Comparison of ENCODE assay signal across 8 cellular contexts in the genomic region with DNA sequence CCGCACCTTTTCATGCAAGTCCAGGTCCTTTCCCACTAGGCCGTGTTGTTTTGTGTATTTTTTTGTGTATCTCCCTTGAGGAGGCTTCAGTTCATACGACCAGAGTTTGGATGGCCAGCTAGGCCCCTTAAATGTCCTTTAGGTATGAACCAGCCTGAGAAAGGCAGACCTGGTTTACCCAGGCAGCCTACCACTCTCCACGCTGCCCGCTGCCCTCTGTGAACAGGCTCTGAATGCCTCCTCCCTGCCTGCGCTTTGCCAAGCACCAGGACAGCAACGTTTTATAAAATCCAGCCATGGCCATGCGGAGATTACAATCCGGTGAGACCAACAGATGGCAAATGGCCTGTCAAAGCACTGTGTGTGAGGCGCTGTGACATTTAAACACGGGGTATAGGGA. TPM values are rescaled to one million over a fixed set of nuclear protein-coding genes. Genes with fewer than 3 reads are reported as not detected.
DNase-seq lines count a peak whose midpoint lies in the region; ATAC-seq and TF ChIP-seq lines count a peak whose summit lies in the region.

No MANE protein-coding gene starts in this region.

- peaks cover 0 to 5% (median 0%) of the 10 kb centered on the region in 9 donors for H3K9me3 Mint-ChIP-seq in naive thymus-derived CD8-positive, alpha-beta T cell

- intact Hi-C loops in breast epithelium (cut with DNase I; ENCODE audit: low total_unique reads) = no loop called here

- WGBS in HUES64 = 87% methylated on average over 11 of the region's 11 CpGs

- H3K4me3 Mint-ChIP-seq in naive thymus-derived CD8-positive, alpha-beta T cell = peak overlapping the region; percentile 61 to 84 (median 76)

- H3K9me3 ChIP-seq in HUES64 (ENCODE audit: insufficient read depth, low read depth, low read length) (peaks cover 9% of the 10 kb centered on the region; the same call in 1 of the 2 replicates), breast epithelium (no peaks in the 10 kb centered on the region)

- DNase-seq in breast epithelium (ENCODE audit: low spot score in 2 of 2) (no peak), KBM-7 (no peak), NCI-H146 (lab: John Stamatoyannopoulos, UW) (no peak)
- no peak for DNase-seq in naive thymus-derived CD8-positive, alpha-beta T cell

- POLR2A ChIA-PET in naive thymus-derived CD8-positive, alpha-beta T cell (lab: Charles Lee) = interaction anchor here (0.9 to 5.5 kb wide), 14 partner anchors 10 to 179 kb away, joined by 3 to 60 read pairs (median 6); a partner anchor contains a TSS

- H3K4me1 Mint-ChIP-seq in naive thymus-derived CD8-positive, alpha-beta T cell = peaks cover 17 to 44% (median 41%) of the 10 kb centered on the region in 4 donors

- peak overlapping the region in 8 of 10 donors; percentile 72 to 89 (median 85) for H3K27ac Mint-ChIP-seq in naive thymus-derived CD8-positive, alpha-beta T cell

- H3K27me3 ChIP-seq in ACC112 (ENCODE audit: insufficient read depth, low read length) = no peaks in the 10 kb centered on the region; the same call in 1 of the 2 replicates
- peaks cover 9% of the 10 kb centered on the region for H3K27me3 ChIP-seq in HUES64 (ENCODE audit: insufficient read depth, low read length)
- no peaks in the 10 kb centered on the region for H3K27me3 ChIP-seq in breast epithelium

- H3K4me3 ChIP-seq in ACC112 (ENCODE audit: low read depth, low read length) (peak overlapping the region; percentile 98), HUES64 (ENCODE audit: low read length) (peak overlapping the region; percentile 74), breast epithelium (peak overlapping the region in 2 of 3 donors; percentile 90 to 94)

- H3K36me3 Mint-ChIP-seq in naive thymus-derived CD8-positive, alpha-beta T cell = peaks cover 0 to 3% (median 0%) of the 10 kb centered on the region in 3 donors

- TF ChIP-seq POLR2A in breast epithelium (IDR thresholded peaks at IDR 0.05) = no peak

- peaks cover 26% of the 10 kb centered on the region for H3K4me1 ChIP-seq in ACC112 (ENCODE audit: control insufficient read depth, insufficient read depth, low read length, unreplicated experiment)
- H3K4me1 ChIP-seq in HUES64 (ENCODE audit: insufficient read depth, low read length) = no peaks in the 10 kb centered on the region
- peaks cover 0 to 11% of the 10 kb centered on the region in 2 donors for H3K4me1 ChIP-seq in breast epithelium

- H2AFZ ChIP-seq in ACC112 (ENCODE audit: low read length, unreplicated experiment) = peak overlapping the region; percentile 63

- peaks cover 0 to 2% (median 0%) of the 10 kb centered on the region in 5 donors for H3K27me3 Mint-ChIP-seq in naive thymus-derived CD8-positive, alpha-beta T cell

- peaks cover 26% of the 10 kb centered on the region for H3K79me2 ChIP-seq in ACC112 (ENCODE audit: control insufficient read depth, insufficient read depth, low read length, unreplicated experiment)

- no peak overlapping the region for H3K27ac ChIP-seq in ACC112 (ENCODE audit: low read depth, low read length)
- no peak overlapping the region for H3K27ac ChIP-seq in HUES64 (ENCODE audit: low read depth, low read length)
- H3K27ac ChIP-seq in breast epithelium = peak overlapping the region; percentile 96

- peak overlapping the region; percentile 46; the same call in 1 of the 2 replicates for H3K9ac ChIP-seq in HUES64 (ENCODE audit: low read depth, low read length)

- no peaks in the 10 kb centered on the region for H3K36me3 ChIP-seq in ACC112 (ENCODE audit: insufficient read depth, low read length)
- H3K36me3 ChIP-seq in HUES64 (ENCODE audit: insufficient read depth, low read length) = no peaks in the 10 kb centered on the region
- no peaks in the 10 kb centered on the region for H3K36me3 ChIP-seq in breast epithelium

- TF ChIP-seq CTCF in breast epithelium (IDR thresholded peaks at IDR 0.05) = no peak

- in situ Hi-C loops in KBM-7 (cut with MboI; ENCODE audit: low pct_unique_long_range_greater_than_20kb, low sequenced_read_pairs) = no loop called here

- ATAC-seq in naive thymus-derived CD8-positive, alpha-beta T cell = no peak
- ATAC-seq in HG02642 (IDR thresholded peaks at IDR 0.05; ENCODE audit: poor library complexity, unreplicated experiment) (no peak), GM18873 (IDR thresholded peaks at IDR 0.05; ENCODE audit: low FRiP score, unreplicated experiment) (no peak)

RNA-seq across cellular contexts. Expression of a gene that starts 0.6 kb away (rescaled TPM):
- polyA plus RNA-seq in HUES64 (2013, experiment 1 of 2) = 20.1 TPM
- polyA plus RNA-seq in HUES64 (2013, experiment 2 of 2) = 19.5 TPM
- total RNA-seq in breast epithelium = 100 to 1,000 TPM in 2 of 3 donors, 10 to 100 TPM in 1; 91.0 to 122 (median 121) TPM
- total RNA-seq in naive thymus-derived CD8-positive, alpha-beta T cell = 10 to 100 TPM; 34.4 to 36.1 TPM
- polyA plus RNA-seq in naive thymus-derived CD8-positive, alpha-beta T cell = 10 to 100 TPM; 69.2 to 82.7 (median 73.5) TPM

RNA-seq across cellular contexts. Expression of a gene that starts 28.4 kb away (rescaled TPM):
- 104 TPM for polyA plus RNA-seq in HUES64 (2013, experiment 1 of 2)
- polyA plus RNA-seq in HUES64 (2013, experiment 2 of 2) = 123 TPM
- total RNA-seq in breast epithelium = 100 to 1,000 TPM in 1 of 3 donors, 10 to 100 TPM in 2; 68.5 to 134 (median 80.2) TPM
- 10 to 100 TPM; 75.3 to 79.3 TPM for total RNA-seq in naive thymus-derived CD8-positive, alpha-beta T cell
- polyA plus RNA-seq in naive thymus-derived CD8-positive, alpha-beta T cell = 100 to 1,000 TPM; 209 to 280 (median 250) TPM

RNA-seq across cellular contexts. Expression of a gene that starts 28.6 kb away (rescaled TPM):
- polyA plus RNA-seq in HUES64 (2013, experiment 1 of 2) = 64.0 TPM
- polyA plus RNA-seq in HUES64 (2013, experiment 2 of 2) = 47.9 TPM
- total RNA-seq in breast epithelium = 10 to 100 TPM in 2 of 3 donors, 1 to 10 TPM in 1; 8.5 to 13.8 (median 12.4) TPM
- total RNA-seq in naive thymus-derived CD8-positive, alpha-beta T cell = 10 to 100 TPM; 21.0 to 21.8 TPM
- 10 to 100 TPM; 19.1 to 40.5 (median 22.8) TPM for polyA plus RNA-seq in naive thymus-derived CD8-positive, alpha-beta T cell

RNA-seq across cellular contexts. Expression of a gene that starts 31.2 kb away (rescaled TPM):
- polyA plus RNA-seq in HUES64 (2013, experiment 1 of 2) = 30.0 TPM
- 30.5 TPM for polyA plus RNA-seq in HUES64 (2013, experiment 2 of 2)
- total RNA-seq in breast epithelium = 10 to 100 TPM; 26.9 to 38.2 (median 28.5) TPM
- 10 to 100 TPM; 34.7 to 37.8 TPM for total RNA-seq in naive thymus-derived CD8-positive, alpha-beta T cell
- polyA plus RNA-seq in naive thymus-derived CD8-positive, alpha-beta T cell = 10 to 100 TPM in 2 of 3 donors, 1 to 10 TPM in 1; 9.5 to 12.0 (median 11.4) TPM

RNA-seq across cellular contexts. Expression of a gene that starts 51.7 kb away (rescaled TPM):
- 3.7 TPM for polyA plus RNA-seq in HUES64 (2013, experiment 1 of 2)
- polyA plus RNA-seq in HUES64 (2013, experiment 2 of 2) = 4.2 TPM
- 10 to 100 TPM in 1 of 3 donors, 1 to 10 TPM in 2; 5.6 to 17.7 (median 6.6) TPM for total RNA-seq in breast epithelium
- total RNA-seq in naive thymus-derived CD8-positive, alpha-beta T cell = 10 to 100 TPM; 12.7 to 15.0 TPM
- 1 to 10 TPM; 1.2 to 1.7 (median 1.3) TPM for polyA plus RNA-seq in naive thymus-derived CD8-positive, alpha-beta T cell

Comparison
In these comparisons a context has a peak if more than half of its experiments do, and no peak if none do; other contexts are left out.
1. H3K27ac ChIP-seq: peak in breast epithelium (2 of 2); none in ACC112 (single experiment) and HUES64 (single experiment).
2. Peak in every context shown above with its lines, with median percentiles within 50 percentile points of each other: H3K4me3 ChIP-seq.